ENCODE assay signal across 25 cellular contexts in genomic region chr4:38865445-38865844, GRCh38. TPM values are rescaled to one million over a fixed set of nuclear protein-coding genes. Genes with fewer than 3 reads are reported as not detected.
DNase-seq lines count a peak whose midpoint lies in the region; ATAC-seq and TF ChIP-seq lines count a peak whose summit lies in the region.
"Had no signal": no experiment of that assay in that cellular context is flagged by ENCODE, and none has a peak within 500 bp of the region (broad histone marks: within the 10 kb centered on the region; RNA-seq: fewer than 3 reads in every experiment).

No MANE protein-coding gene starts in this region.

- peaks cover 6% of the 10 kb centered on the region in 2 donors for H3K36me3 ChIP-seq in duodenal mucosa (ENCODE audit: control insufficient read depth in 1 of 2, insufficient read depth in 2 of 2, low read length in 2 of 2)
- no peaks in the 10 kb centered on the region for H3K36me3 ChIP-seq in mucosa of stomach (ENCODE audit: control insufficient read depth, insufficient read depth, low read length)
- H3K36me3 ChIP-seq in lower lobe of right lung = no peaks in the 10 kb centered on the region

- H3K9me3 Mint-ChIP-seq in stimulated activated naive CD8-positive, alpha-beta T cell treated with anti-CD3 and anti-CD28 coated beads, Interleukin-15, amount 100 ng/mL, for 72 hours = no peaks in the 10 kb centered on the region
- H3K9me3 Mint-ChIP-seq: activated naive CD4-positive, alpha-beta T cell treated with anti-CD3 and anti-CD28 coated beads, Interleukin-2, amount 10 ng/mL, durations not matched to agents 7 days and 5 days; H9 had no signal

- H3K27ac ChIP-seq in duodenal mucosa (ENCODE audit: low read depth, low read length) (peak overlapping the region; percentile 13), lower lobe of right lung (no peak overlapping the region)
- H3K27ac ChIP-seq: skin epidermis had no signal

- H3K27me3 Mint-ChIP-seq in stimulated activated naive CD8-positive, alpha-beta T cell treated with anti-CD3 and anti-CD28 coated beads, Interleukin-15, amount 100 ng/mL, for 72 hours = peaks cover 25% of the 10 kb centered on the region
- H3K27me3 Mint-ChIP-seq: B cell had no signal

- no peak for DNase-seq in stimulated activated naive CD8-positive, alpha-beta T cell treated with anti-CD3 and anti-CD28 coated beads, Interleukin-15, Interleukin-2, amounts not matched to agents 100 U/mL and 50 U/mL, for 24 hours
- no peak for DNase-seq in stimulated activated naive CD8-positive, alpha-beta T cell treated with anti-CD3 and anti-CD28 coated beads, Interleukin-15, amount 100 ng/mL, for 72 hours
- no peak for DNase-seq in COLO668 (lab: John Stamatoyannopoulos, UW; ENCODE audit: unreplicated experiment)
- no peak for DNase-seq in C1 segment of cervical spinal cord (lab: John Stamatoyannopoulos, UW)
- DNase-seq in lower lobe of right lung = no peak
- DNase-seq: activated CD8-positive, alpha-beta memory T cell treated with anti-CD3 and anti-CD28 coated beads, Interleukin-2, amount 50 U/mL, for 4 hours; activated naive CD4-positive, alpha-beta T cell treated with anti-CD3 and anti-CD28 coated beads, Interleukin-2, amount 10 ng/mL, durations not matched to agents 7 days and 5 days; anterior cingulate cortex; effector memory CD4-positive, alpha-beta T cell; H9; head of caudate nucleus; mammary epithelial cell; NCI-H1048; NCI-H187; NCI-H2171; NCI-H524; occipital lobe; SIG-M5; stimulated activated CD4-positive, alpha-beta T cell treated with anti-CD3 and anti-CD28 coated beads, Interleukin-1b, Interleukin-23, amount 100 ng/mL, for 48 hours; trophoblast cell had no signal

- H3K27me3 ChIP-seq in duodenal mucosa (ENCODE audit: control insufficient read depth in 1 of 2, insufficient read depth in 2 of 2, low read length in 2 of 2) (no peaks in the 10 kb centered on the region), mucosa of stomach (ENCODE audit: control insufficient read depth, insufficient read depth, low read length) (no peaks in the 10 kb centered on the region), lower lobe of right lung (ENCODE audit: low read depth) (no peaks in the 10 kb centered on the region)

- H3K9me3 ChIP-seq in duodenal mucosa (ENCODE audit: control insufficient read depth in 1 of 2, low read length in 2 of 2) (no peaks in the 10 kb centered on the region), mucosa of stomach (ENCODE audit: control insufficient read depth, low read length) (no peaks in the 10 kb centered on the region), lower lobe of right lung (no peaks in the 10 kb centered on the region)

- H3K4me3 ChIP-seq in duodenal mucosa (ENCODE audit: low read depth in 1 of 2, low read length in 2 of 2) (peak overlapping the region in 1 of 2 donors; percentile 43), mucosa of stomach (ENCODE audit: low read length) (no peak overlapping the region), lower lobe of right lung (no peak overlapping the region)
- H3K4me3 ChIP-seq: skin epidermis had no signal

- TF ChIP-seq CTCF in lower lobe of right lung (IDR thresholded peaks at IDR 0.05) = no peak

- H3K27ac Mint-ChIP-seq in stimulated activated naive CD8-positive, alpha-beta T cell treated with anti-CD3 and anti-CD28 coated beads, Interleukin-15, amount 100 ng/mL, for 72 hours = no peak overlapping the region
- H3K27ac Mint-ChIP-seq: activated naive CD4-positive, alpha-beta T cell treated with anti-CD3 and anti-CD28 coated beads, Interleukin-2, amount 10 ng/mL, durations not matched to agents 7 days and 5 days; B cell; H9 had no signal

- intact Hi-C loops in lower lobe of right lung (cut with DNase I) = no loop called here

- H3K4me1 ChIP-seq in duodenal mucosa (ENCODE audit: control insufficient read depth in 1 of 2, insufficient read depth in 2 of 2, low read length in 2 of 2) = peaks cover 21 to 24% of the 10 kb centered on the region in 2 donors
- peaks cover 25% of the 10 kb centered on the region for H3K4me1 ChIP-seq in mucosa of stomach (ENCODE audit: control insufficient read depth, insufficient read depth, low read length)
- peaks cover 35% of the 10 kb centered on the region for H3K4me1 ChIP-seq in lower lobe of right lung

- H3K4me3 Mint-ChIP-seq in stimulated activated naive CD8-positive, alpha-beta T cell treated with anti-CD3 and anti-CD28 coated beads, Interleukin-15, amount 100 ng/mL, for 72 hours = no peak overlapping the region
- H3K4me3 Mint-ChIP-seq: activated naive CD4-positive, alpha-beta T cell treated with anti-CD3 and anti-CD28 coated beads, Interleukin-2, amount 10 ng/mL, durations not matched to agents 7 days and 5 days; B cell; H9 had no signal

- H3K4me1 Mint-ChIP-seq in stimulated activated naive CD8-positive, alpha-beta T cell treated with anti-CD3 and anti-CD28 coated beads, Interleukin-15, amount 100 ng/mL, for 72 hours = peaks cover 19% of the 10 kb centered on the region

- ATAC-seq in stimulated activated naive CD8-positive, alpha-beta T cell treated with anti-CD3 and anti-CD28 coated beads, Interleukin-15, Interleukin-2, amounts not matched to agents 100 U/mL and 50 U/mL, for 24 hours = peak; percentile 38
- no peak for ATAC-seq in stimulated activated naive CD8-positive, alpha-beta T cell treated with anti-CD3 and anti-CD28 coated beads, Interleukin-15, amount 100 ng/mL, for 72 hours
- no peak for ATAC-seq in lower lobe of right lung
- ATAC-seq in GM21381 (IDR thresholded peaks at IDR 0.05; ENCODE audit: unreplicated experiment) = no peak

- no peak overlapping the region for H3K9ac ChIP-seq in duodenal mucosa (ENCODE audit: low read depth in 1 of 2, low read length in 2 of 2)
- peak overlapping the region; percentile 2 for H3K9ac ChIP-seq in mucosa of stomach (ENCODE audit: low read length)

RNA-seq across cellular contexts. Expression of gene FAM114A1, which starts 2.2 kb away (rescaled TPM):
- 41.6 TPM for total RNA-seq in lower lobe of right lung

RNA-seq across cellular contexts. Expression of gene TLR6, which starts 8.8 kb away (rescaled TPM):
- total RNA-seq in lower lobe of right lung = 12.4 TPM
